Comparison of ENCODE assay signal across 19 cellular contexts in genomic region chr1:15308621-15309027, GRCh38.
"Had no signal": no experiment of that assay in that cellular context is flagged by ENCODE, and none has a peak within 500 bp of the region (broad histone marks: within the 10 kb centered on the region; RNA-seq: fewer than 3 reads in every experiment).

No MANE protein-coding gene starts in this region.

- H3K36me3 ChIP-seq: esophagus muscularis mucosa, prostate gland, right atrium auricular region, vagina had no signal

- H3K4me1 ChIP-seq: prostate gland, right atrium auricular region, vagina had no signal

- DNase-seq: activated CD4-positive, alpha-beta T cell treated with anti-CD3 and anti-CD28 coated beads, Interleukin-2, amount 10 ng/mL, durations not matched to agents 7 days and 5 days; activated CD4-positive, CD25-positive, alpha-beta regulatory T cell treated with anti-CD3 and anti-CD28 coated beads, Interleukin-2, amount 50 U/mL, for 72 hours; activated CD8-positive, alpha-beta T cell treated with anti-CD3 and anti-CD28 coated beads, Interleukin-2, amount 10 ng/mL, durations not matched to agents 7 days and 5 days; activated gamma-delta T cell; activated naive CD4-positive, alpha-beta T cell treated with anti-CD3 and anti-CD28 coated beads, Interleukin-2, amount 50 U/mL, for 16 hours; activated naive CD8-positive, alpha-beta T cell treated with anti-CD3 and anti-CD28 coated beads, Interleukin-2, amount 50 U/mL, for 24 hours; caudate nucleus; glutamatergic neuron; hippocampal formation; kidney glomerular epithelial cell; left ventricle myocardium superior; naive B cell; stimulated activated CD4-positive, alpha-beta T cell treated with anti-CD3 and anti-CD28 coated beads, Interleukin-15, amount 100 ng/mL, for 24 hours; trophoblast cell had no signal

- H3K27me3 ChIP-seq: esophagus muscularis mucosa, right atrium auricular region, vagina had no signal

- H3K27ac ChIP-seq: esophagus muscularis mucosa, right atrium auricular region, vagina had no signal

- H3K9me3 ChIP-seq: esophagus muscularis mucosa, prostate gland, vagina had no signal

- H3K4me3 ChIP-seq: esophagus muscularis mucosa, prostate gland, right atrium auricular region, vagina had no signal

- ATAC-seq: activated CD8-positive, alpha-beta T cell treated with anti-CD3 and anti-CD28 coated beads, Interleukin-2, amount 10 ng/mL, durations not matched to agents 7 days and 5 days; activated naive CD8-positive, alpha-beta T cell treated with anti-CD3 and anti-CD28 coated beads, Interleukin-2, amount 50 U/mL, for 24 hours; left ventricle myocardium superior; stimulated activated memory B cell treated with anti-CD40 and anti-IgM and Interleukin-4, amounts not matched to agents 10 μg/mL and 1 μg/mL and 100 μg/mL, for 72 hours had no signal
